Comparison of ENCODE assay signal across 10 cellular contexts in genomic region chr1:15760520-15761211, GRCh38. TPM values are rescaled to one million over a fixed set of nuclear protein-coding genes. Genes with fewer than 3 reads are reported as not detected.
DNase-seq lines count a peak whose midpoint lies in the region; ATAC-seq, FAIRE-seq and TF ChIP-seq lines count a peak whose summit lies in the region.
"Had no signal": no experiment of that assay in that cellular context is flagged by ENCODE, and none has a peak within 500 bp of the region (broad histone marks: within the 10 kb centered on the region; RNA-seq: fewer than 3 reads in every experiment).

No MANE protein-coding gene starts in this region.

- H3K4me3 ChIP-seq in IMR-90 (ENCODE audit: insufficient read depth, low read depth, low read length) (peak overlapping the region; percentile 21), H1 (ENCODE audit: extremely low read depth in 1 of 4, insufficient read depth in 2 of 4, low read depth in 3 of 4, low read length in 4 of 4) (peak overlapping the region in 2 of 4 experiments; percentile 1 to 31; a peak in 3 of 8 replicates), lower lobe of right lung (peak overlapping the region; percentile 61)

- peak overlapping the region; percentile 30 for H3K23ac ChIP-seq in IMR-90 (ENCODE audit: low read depth, low read length)
- H3K23ac ChIP-seq in H1 (ENCODE audit: insufficient read length) = no peak overlapping the region

- peak; percentile 74 for DNase-seq in IMR-90
- DNase-seq in H1 (ENCODE audit: low read depth in 1 of 2, low spot score in 2 of 2) = no peak
- no peak for DNase-seq in lower lobe of right lung
- no peak for DNase-seq in type B pancreatic cell (ENCODE audit: extremely low spot score, unreplicated experiment)
- no peak for DNase-seq in NCI-H1930 (lab: John Stamatoyannopoulos, UW)
- no peak for DNase-seq in stimulated activated naive CD8-positive, alpha-beta T cell treated with anti-CD3 and anti-CD28 coated beads, Interleukin-15, Interleukin-2, amounts not matched to agents 100 U/mL and 50 U/mL, for 24 hours
- DNase-seq: activated effector memory CD4-positive, alpha-beta T cell treated with anti-CD3 and anti-CD28 coated beads, Interleukin-2, amount 50 U/mL, for 16 hours; NCI-H2029 treated with DMSO at 0.1 percent for 48 hours had no signal

- in situ Hi-C loops in IMR-90 (cut with MboI; ENCODE audit: low sequenced_read_pairs) = no loop called here

- dilution Hi-C loops in IMR-90 (cut with HindIII; ENCODE audit: low sequenced_read_pairs, unreplicated experiment) = no loop called here

- peak overlapping the region; percentile 95 for H3K27ac Mint-ChIP-seq in type B pancreatic cell

- H3K27me3 Mint-ChIP-seq in type B pancreatic cell = no peaks in the 10 kb centered on the region

- H3K27me3 ChIP-seq in IMR-90 (ENCODE audit: control insufficient read depth, insufficient read depth, low read length) (no peaks in the 10 kb centered on the region), H1 (replicated peaks in 1 of 4; ENCODE audit: control insufficient read depth in 3 of 4, extremely low read depth in 1 of 4, insufficient read depth in 3 of 4, low read length in 3 of 4) (no peaks in the 10 kb centered on the region), lower lobe of right lung (ENCODE audit: low read depth) (peaks cover 30% of the 10 kb centered on the region)

- H2AK9ac ChIP-seq in IMR-90 (replicated peaks; ENCODE audit: low read depth, low read length, poor library complexity) = peak overlapping the region; percentile 79

- H3K4me2 ChIP-seq in IMR-90 (ENCODE audit: low read depth, low read length) (peak overlapping the region; percentile 70), H1 (ENCODE audit: insufficient read depth in 1 of 2, low read depth in 2 of 2, low read length in 2 of 2) (peak overlapping the region; percentile 46 to 80)

- H3K4ac ChIP-seq in IMR-90 (ENCODE audit: low read depth, low read length) (peak overlapping the region; percentile 92), H1 (replicated peaks; ENCODE audit: insufficient read length, low read depth, low read length) (peak overlapping the region; percentile 32)

- TF ChIP-seq POLR2A in IMR-90 (IDR thresholded peaks at IDR 0.05; ENCODE audit: low read depth, low read length) (peak; percentile 50; the same call in 1 of the 2 replicates), H1 (IDR thresholded peaks at IDR 0.05; ENCODE audit: control extremely low read depth in 1 of 2, low read depth in 2 of 2, low read length in 2 of 2) (no peak)

- no peak for TF ChIP-seq EP300 in H1 (IDR thresholded peaks at IDR 0.05; ENCODE audit: borderline replicate concordance in 1 of 2, low read depth in 2 of 2, low read length in 2 of 2)

- peak overlapping the region; percentile 90 for H3K4me3 Mint-ChIP-seq in type B pancreatic cell

- peak overlapping the region; percentile 58 for H4K91ac ChIP-seq in IMR-90 (ENCODE audit: insufficient read depth, low read depth, low read length)
- H4K91ac ChIP-seq in H1 (replicated peaks; ENCODE audit: insufficient read length, low read length) = peak overlapping the region; percentile 33

- H3K56ac ChIP-seq in IMR-90 (ENCODE audit: extremely low read depth, insufficient read depth, low read length) (peak overlapping the region; percentile 63; the same call in 1 of the 2 replicates), H1 (replicated peaks; ENCODE audit: insufficient read length, low read depth, low read length) (no peak overlapping the region)

- H2BK20ac ChIP-seq in IMR-90 (ENCODE audit: low read depth, low read length) (peak overlapping the region; percentile 50; the same call in 1 of the 2 replicates), H1 (ENCODE audit: low read length) (no peak overlapping the region)

- CTCF ChIA-PET in IMR-90 (lab: Yijun Ruan, JAX) (interaction anchor here (0.9 kb wide), 1 partner anchor 9 kb away, joined by 4 read pairs; no protein-coding TSS in a partner anchor), H1 (lab: Charles Lee; ENCODE audit: partially characterized antibody) (interaction anchor here (0.8 to 2.2 kb wide), 8 partner anchors 10 to 116 kb away, joined by 3 to 11 read pairs (median 3); partner anchors contain the start of gene TMEM82)

- BruUV-seq in IMR-90 (replicated peaks; lab: Mats Ljungman, UMichigan) = no TSS peak

- H3K36me3 Mint-ChIP-seq in type B pancreatic cell = peaks cover 16% of the 10 kb centered on the region

- H3K4me1 ChIP-seq in IMR-90 (ENCODE audit: control insufficient read depth, insufficient read depth, low read length) = peaks cover 20% of the 10 kb centered on the region
- H3K4me1 ChIP-seq in H1 (replicated peaks in 1 of 4; ENCODE audit: control insufficient read depth in 3 of 4, insufficient read depth in 4 of 4, low read length in 3 of 4) = peaks cover 9 to 31% (median 27%) of the 10 kb centered on the region in 4 experiments
- H3K4me1 ChIP-seq in lower lobe of right lung = peaks cover 37% of the 10 kb centered on the region

- H3K36me3 ChIP-seq in IMR-90 (ENCODE audit: control insufficient read depth, insufficient read depth, low read length) = peaks cover 17% of the 10 kb centered on the region
- peaks cover 4 to 17% (median 8%) of the 10 kb centered on the region in 4 experiments; a peak in 6 of 8 replicates for H3K36me3 ChIP-seq in H1 (ENCODE audit: control insufficient read depth in 2 of 4, insufficient read depth in 4 of 4, low read length in 3 of 4)
- H3K36me3 ChIP-seq in lower lobe of right lung = no peaks in the 10 kb centered on the region

- H2BK120ac ChIP-seq in IMR-90 (ENCODE audit: low read depth, low read length) (peak overlapping the region; percentile 59), H1 (replicated peaks; ENCODE audit: low read depth, low read length) (no peak overlapping the region)

- peak; percentile 31 for ATAC-seq in IMR-90 (ENCODE audit: low read depth)
- ATAC-seq in lower lobe of right lung = peak; percentile 42 to 57
- ATAC-seq in HG03457 (IDR thresholded peaks at IDR 0.05; ENCODE audit: unreplicated experiment) = no peak
- ATAC-seq in stimulated activated naive CD8-positive, alpha-beta T cell treated with anti-CD3 and anti-CD28 coated beads, Interleukin-15, Interleukin-2, amounts not matched to agents 100 U/mL and 50 U/mL, for 24 hours = no peak
- no peak for ATAC-seq in GM21825 (IDR thresholded peaks at IDR 0.05; ENCODE audit: unreplicated experiment)

- H3K79me2 ChIP-seq in H1 (ENCODE audit: control insufficient read depth in 1 of 2, insufficient read depth in 2 of 2, low read length in 2 of 2) = peaks cover 0 to 49% of the 10 kb centered on the region in 2 experiments; a peak in 2 of 4 replicates

- FAIRE-seq in H1 (lab: Jason Lieb, UNC) = no peak

- H3K27ac ChIP-seq in IMR-90 (ENCODE audit: insufficient read depth, low read length) (peak overlapping the region; percentile 78), H1 (ENCODE audit: low read depth, low read length) (no peak overlapping the region), lower lobe of right lung (peak overlapping the region; percentile 76)

- no peaks in the 10 kb centered on the region for H3K9me3 Mint-ChIP-seq in type B pancreatic cell

- H3K14ac ChIP-seq in IMR-90 (replicated peaks; ENCODE audit: low read depth, low read length) (peak overlapping the region; percentile 73), H1 (ENCODE audit: insufficient read length) (no peak overlapping the region)

- H2AFZ ChIP-seq in IMR-90 (replicated peaks; ENCODE audit: low read length, poor library complexity) = peak overlapping the region; percentile 77
- H2AFZ ChIP-seq in H1 (ENCODE audit: low read length) = no peak overlapping the region

- H3K79me1 ChIP-seq in IMR-90 (ENCODE audit: low read depth in 1 of 2, low read length in 2 of 2) = peaks cover 19 to 55% of the 10 kb centered on the region in 2 experiments
- H3K79me1 ChIP-seq in H1 (ENCODE audit: low read depth, low read length) = peaks cover 18% of the 10 kb centered on the region

- intact Hi-C loops in IMR-90 (cut with micrococcal nuclease) = no loop called here
- intact Hi-C loops in lower lobe of right lung (cut with DNase I) = no loop called here

- TF ChIP-seq CTCF in IMR-90 (conservative IDR thresholded peaks at IDR 0.05; ENCODE audit: low read depth, low read length) (peak; percentile 1; the same call in 1 of the 2 replicates), H1 (IDR thresholded peaks at IDR 0.05; ENCODE audit: control extremely low read depth in 1 of 3, insufficient read depth in 1 of 3, low read depth in 1 of 3, low read length in 3 of 3) (no peak), lower lobe of right lung (IDR thresholded peaks at IDR 0.05) (no peak), type B pancreatic cell (conservative IDR thresholded peaks at IDR 0.05) (no peak)

- H4K20me1 ChIP-seq in IMR-90 (ENCODE audit: insufficient read depth, low read length) (peaks cover 44% of the 10 kb centered on the region), H1 (replicated peaks in 1 of 2; ENCODE audit: control insufficient read depth in 1 of 2, insufficient read depth in 2 of 2, low read length in 2 of 2) (peaks cover 8 to 19% of the 10 kb centered on the region in 2 experiments)

- H2BK5ac ChIP-seq in IMR-90 (ENCODE audit: low read depth, low read length, poor library complexity, severe bottlenecking) = peak overlapping the region; percentile 67
- peak overlapping the region; percentile 81 for H2BK5ac ChIP-seq in H1 (ENCODE audit: low read depth, low read length)

- H2BK15ac ChIP-seq in IMR-90 (ENCODE audit: low read depth, low read length) (peak overlapping the region; percentile 42; the same call in 1 of the 3 replicates), H1 (ENCODE audit: low read length) (no peak overlapping the region)

- no peaks in the 10 kb centered on the region for H3K9me3 ChIP-seq in IMR-90 (ENCODE audit: control insufficient read depth, insufficient read depth, low read length)
- no peaks in the 10 kb centered on the region for H3K9me3 ChIP-seq in H1 (ENCODE audit: insufficient read depth in 2 of 2, low read depth in 1 of 2, low read length in 1 of 2)
- H3K9me3 ChIP-seq in lower lobe of right lung = no peaks in the 10 kb centered on the region

- TF ChIP-seq RAD21 in IMR-90 (IDR thresholded peaks at IDR 0.05; ENCODE audit: low read length) = no peak
- TF ChIP-seq RAD21 in H1 (IDR thresholded peaks at IDR 0.05 in 1 of 2, conservative IDR thresholded peaks at IDR 0.05 in 1 of 2; ENCODE audit: low read depth in 2 of 2, low read length in 2 of 2) = peak; percentile 11 to 26; a peak in 1 of 4 replicates

- peak overlapping the region; percentile 11 to 66 for H4K8ac ChIP-seq in IMR-90 (ENCODE audit: low read depth in 2 of 2, low read length in 2 of 2)
- H4K8ac ChIP-seq in H1 (ENCODE audit: extremely low read depth, insufficient read depth, low read length) = no peak overlapping the region

- H2BK12ac ChIP-seq in H1 (ENCODE audit: low read depth, low read length) = peak overlapping the region; percentile 51; the same call in 1 of the 2 replicates

- POLR2A ChIA-PET in IMR-90 (lab: Charles Lee; ENCODE audit: unreplicated experiment) = interaction anchor here (0.6 kb wide), 3 partner anchors 8 to 339 kb away, joined by 3 to 5 read pairs (median 4); no protein-coding TSS in a partner anchor
- POLR2A ChIA-PET in H1 (lab: Charles Lee; ENCODE audit: partially characterized antibody) = interaction anchor here (0.7 to 2.8 kb wide), 14 partner anchors 11 to 216 kb away, joined by 3 to 17 read pairs (median 4); partner anchors contain the start of genes SPEN and ZBTB17

- H3K9me1 ChIP-seq in IMR-90 (ENCODE audit: insufficient read depth, low read length) = peaks cover 14% of the 10 kb centered on the region

- peaks cover 9% of the 10 kb centered on the region; the same call in 1 of the 2 replicates for H3K23me2 ChIP-seq in H1 (ENCODE audit: low read depth, low read length)

- H3K9ac ChIP-seq in IMR-90 (ENCODE audit: low read depth, low read length) = peak overlapping the region; percentile 32
- no peak overlapping the region; a peak in 1 of 7 replicates for H3K9ac ChIP-seq in H1 (replicated peaks in 1 of 4; ENCODE audit: extremely low read depth in 1 of 4, low read depth in 3 of 4, low read length in 3 of 4)

- no CpG with 5 or more reads among the region's 12 CpGs for WGBS in IMR-90 (ENCODE audit: extremely low coverage in 2 of 2, insufficient read length in 1 of 2), 2 experiments
- WGBS in H1 (ENCODE audit: extremely low coverage in 1 of 2, insufficient coverage in 1 of 2, insufficient read length in 1 of 2, insufficient replicate concordance in 2 of 2, low coverage in 1 of 2, low lambda C conversion rate in 2 of 2, missing lambda C conversion rate in 1 of 2), 2 experiments = 80% methylated on average over 9 of the region's 12 CpGs; no CpG with 5 or more reads in 1 of the 2 experiments

- peaks cover 37% of the 10 kb centered on the region for H3K4me1 Mint-ChIP-seq in type B pancreatic cell (ENCODE audit: unreplicated experiment)

- H2AK5ac ChIP-seq in IMR-90 (ENCODE audit: low read depth, low read length) = peak overlapping the region; percentile 87
- no peak overlapping the region for H2AK5ac ChIP-seq in H1 (ENCODE audit: low read depth, low read length)

- H4K5ac ChIP-seq in IMR-90 (ENCODE audit: low read depth, low read length) (peak overlapping the region; percentile 21), H1 (ENCODE audit: insufficient read length, low read depth, low read length) (no peak overlapping the region)

- H3K18ac ChIP-seq in IMR-90 (ENCODE audit: low read depth, low read length) (peak overlapping the region; percentile 39), H1 (ENCODE audit: extremely low read depth, low read length) (peak overlapping the region; percentile 57)

RNA-seq across cellular contexts. Expression of gene FBLIM1, which starts 2.1 kb away (rescaled TPM):
- total RNA-seq in IMR-90 (2012; rRNA removed) (43.6 and 52.2 TPM in 2 replicates), lower lobe of right lung (20.1 TPM), type B pancreatic cell (ENCODE audit: low replicate concordance) (78.3 and 182 TPM in 2 replicates)
- polyA plus RNA-seq in IMR-90 (2012; rRNA removed) (140 and 159 TPM in 2 replicates), H1 (2011; rRNA removed) (66.7 and 99.1 TPM in 2 replicates)
- 157 and 164 TPM in 2 replicates for polyA plus RNA-seq in IMR-90 (2012; cell fraction: cytosol; rRNA removed)
- 95.1 and 141 TPM in 2 replicates for polyA plus RNA-seq in IMR-90 (2012; cell fraction: nucleus; rRNA removed; ENCODE audit: low replicate concordance)
- 63.2 and 66.6 TPM in 2 replicates for total RNA-seq in H1 (2021; fragmentation: NEBNext Ultra II Directional; extraction: Animal tissue kit (Norgen Biotek cat#: 25700))
- polyA plus RNA-seq in H1 (2011; cell fraction: cytosol; rRNA removed) = 86.2 TPM
- polyA plus RNA-seq in H1 (2011; cell fraction: nucleus; rRNA removed) = 79.6 TPM
- polyA plus RNA-seq in H1 (2012, experiment 1 of 2) = 56.8 to 78.0 TPM (median 64.4 TPM) in 4 replicates
- polyA plus RNA-seq in H1 (2012, experiment 2 of 2) = 50.3 TPM
- polyA plus RNA-seq in H1 (2013, experiment 1 of 2) = 62.3 TPM
- polyA plus RNA-seq in H1 (2013, experiment 2 of 2) = 57.2 TPM
- 25.8 and 31.1 TPM in 2 replicates for polyA minus RNA-seq in H1 (2011; rRNA and poly(A)+ RNA removed)
- 34.8 TPM for polyA minus RNA-seq in H1 (2011; cell fraction: cytosol; rRNA and poly(A)+ RNA removed)
- 44.5 TPM for polyA minus RNA-seq in H1 (2011; cell fraction: nucleus; rRNA and poly(A)+ RNA removed)

RNA-seq across cellular contexts. Expression of gene TMEM82, which starts 18.4 kb away (rescaled TPM):
- total RNA-seq in IMR-90 (2012; rRNA removed) (not detected in 2 replicates), lower lobe of right lung (not detected), type B pancreatic cell (ENCODE audit: low replicate concordance) (1.1 TPM in 2 replicates)
- polyA plus RNA-seq in IMR-90 (2012; rRNA removed) (not detected in 2 replicates), H1 (2011; rRNA removed) (2.1 and 3.5 TPM in 2 replicates)
- polyA plus RNA-seq in IMR-90 (2012; cell fraction: cytosol; rRNA removed) = not detected in 2 replicates
- not detected in 2 replicates for polyA plus RNA-seq in IMR-90 (2012; cell fraction: nucleus; rRNA removed; ENCODE audit: low replicate concordance)
- 0.21 and 0.32 TPM in 2 replicates for total RNA-seq in H1 (2021; fragmentation: NEBNext Ultra II Directional; extraction: Animal tissue kit (Norgen Biotek cat#: 25700))
- polyA plus RNA-seq in H1 (2011; cell fraction: cytosol; rRNA removed) = 1.5 TPM
- 2.0 TPM for polyA plus RNA-seq in H1 (2011; cell fraction: nucleus; rRNA removed)
- polyA plus RNA-seq in H1 (2012, experiment 1 of 2) = 0.46 to 1.7 TPM (median 1.1 TPM) in 4 replicates
- 0.91 TPM for polyA plus RNA-seq in H1 (2012, experiment 2 of 2)
- polyA plus RNA-seq in H1 (2013, experiment 1 of 2) = 0.73 TPM
- polyA plus RNA-seq in H1 (2013, experiment 2 of 2) = 0.66 TPM
- polyA minus RNA-seq in H1 (2011; rRNA and poly(A)+ RNA removed) = 0.19 and 0.61 TPM in 2 replicates
- 1.5 TPM for polyA minus RNA-seq in H1 (2011; cell fraction: cytosol; rRNA and poly(A)+ RNA removed)
- polyA minus RNA-seq in H1 (2011; cell fraction: nucleus; rRNA and poly(A)+ RNA removed) = 1.1 TPM

RNA-seq across cellular contexts. Expression of gene SLC25A34, which starts 24.6 kb away (rescaled TPM):
- total RNA-seq in IMR-90 (2012; rRNA removed) = under 0.01 TPM in 1 of 2 replicates, not detected in the other
- 0.72 and 1.1 TPM in 2 replicates for polyA plus RNA-seq in IMR-90 (2012; rRNA removed)
- 0.08 and 0.45 TPM in 2 replicates for polyA plus RNA-seq in IMR-90 (2012; cell fraction: cytosol; rRNA removed)
- polyA plus RNA-seq in IMR-90 (2012; cell fraction: nucleus; rRNA removed; ENCODE audit: low replicate concordance) = 5.3 and 9.5 TPM in 2 replicates
- 0.48 and 0.50 TPM in 2 replicates for total RNA-seq in H1 (2021; fragmentation: NEBNext Ultra II Directional; extraction: Animal tissue kit (Norgen Biotek cat#: 25700))
- polyA plus RNA-seq in H1 (2011; rRNA removed) = 0.62 and 0.75 TPM in 2 replicates
- polyA plus RNA-seq in H1 (2011; cell fraction: cytosol; rRNA removed) = 0.71 TPM
- polyA plus RNA-seq in H1 (2011; cell fraction: nucleus; rRNA removed) = 1.6 TPM
- 0.37 to 0.81 TPM (median 0.54 TPM) in 4 replicates for polyA plus RNA-seq in H1 (2012, experiment 1 of 2)
- 0.28 TPM for polyA plus RNA-seq in H1 (2012, experiment 2 of 2)
- 0.81 TPM for polyA plus RNA-seq in H1 (2013, experiment 1 of 2)
- polyA plus RNA-seq in H1 (2013, experiment 2 of 2) = 0.39 TPM
- 0.07 and 0.22 TPM in 2 replicates for polyA minus RNA-seq in H1 (2011; rRNA and poly(A)+ RNA removed)
- polyA minus RNA-seq in H1 (2011; cell fraction: cytosol; rRNA and poly(A)+ RNA removed) = not detected
- polyA minus RNA-seq in H1 (2011; cell fraction: nucleus; rRNA and poly(A)+ RNA removed) = 0.70 TPM
- 3.5 TPM for total RNA-seq in lower lobe of right lung
- 2.4 and 3.8 TPM in 2 replicates for total RNA-seq in type B pancreatic cell (ENCODE audit: low replicate concordance)

RNA-seq across cellular contexts. Expression of gene UQCRHL, which starts 46.8 kb away (rescaled TPM):
- total RNA-seq in IMR-90 (2012; rRNA removed) (1.4 and 2.8 TPM in 2 replicates), lower lobe of right lung (1.1 TPM), type B pancreatic cell (ENCODE audit: low replicate concordance) (2.1 and 2.3 TPM in 2 replicates)
- polyA plus RNA-seq in IMR-90 (2012; rRNA removed) (2.4 and 2.6 TPM in 2 replicates), H1 (2011; rRNA removed) (2.6 and 3.7 TPM in 2 replicates)
- polyA plus RNA-seq in IMR-90 (2012; cell fraction: cytosol; rRNA removed) = 0.44 and 0.71 TPM in 2 replicates
- polyA plus RNA-seq in IMR-90 (2012; cell fraction: nucleus; rRNA removed; ENCODE audit: low replicate concordance) = 0.13 and 1.4 TPM in 2 replicates
- 3.4 and 3.9 TPM in 2 replicates for total RNA-seq in H1 (2021; fragmentation: NEBNext Ultra II Directional; extraction: Animal tissue kit (Norgen Biotek cat#: 25700))
- polyA plus RNA-seq in H1 (2011; cell fraction: cytosol; rRNA removed) = 3.2 TPM
- polyA plus RNA-seq in H1 (2011; cell fraction: nucleus; rRNA removed) = 1.4 TPM
- polyA plus RNA-seq in H1 (2012, experiment 1 of 2) = 4.7 to 48.6 TPM (median 15.9 TPM) in 4 replicates
- 0.83 TPM for polyA plus RNA-seq in H1 (2012, experiment 2 of 2)
- 3.7 TPM for polyA plus RNA-seq in H1 (2013, experiment 1 of 2)
- polyA plus RNA-seq in H1 (2013, experiment 2 of 2) = 3.8 TPM
- 0.68 and 0.73 TPM in 2 replicates for polyA minus RNA-seq in H1 (2011; rRNA and poly(A)+ RNA removed)
- 6.5 TPM for polyA minus RNA-seq in H1 (2011; cell fraction: cytosol; rRNA and poly(A)+ RNA removed)
- polyA minus RNA-seq in H1 (2011; cell fraction: nucleus; rRNA and poly(A)+ RNA removed) = 1.2 TPM

Comparison
In these comparisons a context has a peak if more than half of its experiments do, and no peak if none do; other contexts are left out.
1. ATAC-seq: peak in IMR-90 (single experiment) and lower lobe of right lung (2 of 2); none in HG03457 (single experiment), stimulated activated naive CD8-positive, alpha-beta T cell treated with anti-CD3 and anti-CD28 coated beads, Interleukin-15, Interleukin-2, amounts not matched to agents 100 U/mL and 50 U/mL, for 24 hours (single experiment) and GM21825 (single experiment).